ENCODE assay signal across 12 cellular contexts in the genomic region with DNA sequence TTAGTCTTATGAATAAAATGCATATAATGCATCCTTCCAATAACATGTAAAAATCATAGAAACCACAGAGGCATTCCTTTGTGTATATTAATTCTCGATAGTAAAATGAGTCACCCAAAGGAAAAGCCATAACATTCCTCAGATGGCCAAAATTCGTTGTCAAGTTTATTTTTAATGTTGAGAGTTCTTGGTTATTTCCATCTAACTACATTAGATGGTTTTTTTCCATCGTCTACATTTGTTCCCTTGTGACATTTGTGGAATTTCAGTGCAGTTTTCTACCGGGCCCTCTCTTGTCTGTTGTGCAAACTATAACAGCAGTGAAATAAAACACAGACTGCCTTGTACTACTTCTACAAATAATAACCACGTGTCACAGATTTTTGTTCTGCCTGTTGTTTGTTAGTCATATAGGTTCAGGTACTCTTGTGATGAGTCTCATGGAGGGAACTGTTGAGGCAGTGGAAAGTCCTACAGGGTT. TPM values are rescaled to one million over a fixed set of nuclear protein-coding genes. Genes with fewer than 3 reads are reported as not detected.
A peak's percentile ranks its signal among the peaks of the same experiment; 100 is the strongest.
DNase-seq lines count a peak whose midpoint lies in the region; ATAC-seq, FAIRE-seq and TF ChIP-seq lines count a peak whose summit lies in the region.
"Had no signal": no experiment of that assay in that cellular context is flagged by ENCODE, and none has a peak within 500 bp of the region (broad histone marks: within the 10 kb centered on the region; RNA-seq: fewer than 3 reads in every experiment).

No MANE protein-coding gene starts in this region.

- no peak for TF ChIP-seq CTCF in GM20000 (IDR thresholded peaks at IDR 0.05; ENCODE audit: extremely low read depth, missing control alignments)

- H3K36me3 Mint-ChIP-seq in activated CD8-positive, alpha-beta memory T cell treated with anti-CD3 and anti-CD28 coated beads, Interleukin-2, amount 10 ng/mL, durations not matched to agents 7 days and 5 days: peaks cover 15% of the 10 kb centered on the region
- H3K36me3 Mint-ChIP-seq in activated naive CD4-positive, alpha-beta T cell treated with anti-CD3 and anti-CD28 coated beads for 36 hours (ENCODE audit: low read depth): peaks cover 7% of the 10 kb centered on the region

- CTCF ChIA-PET in activated CD8-positive, alpha-beta memory T cell treated with anti-CD3 and anti-CD28 coated beads, Interleukin-2, amount 10 ng/mL, durations not matched to agents 7 days and 5 days (lab: Charles Lee): no interaction called here
- CTCF ChIA-PET in activated naive CD4-positive, alpha-beta T cell treated with anti-CD3 and anti-CD28 coated beads for 36 hours (lab: Charles Lee): no interaction called here

- H3K4me3 Mint-ChIP-seq in activated CD8-positive, alpha-beta memory T cell treated with anti-CD3 and anti-CD28 coated beads, Interleukin-2, amount 10 ng/mL, durations not matched to agents 7 days and 5 days: no peak overlapping the region
- H3K4me3 Mint-ChIP-seq in activated naive CD4-positive, alpha-beta T cell treated with anti-CD3 and anti-CD28 coated beads for 36 hours: no peak overlapping the region

- no peak for ATAC-seq in activated CD8-positive, alpha-beta memory T cell treated with anti-CD3 and anti-CD28 coated beads, Interleukin-2, amount 10 ng/mL, durations not matched to agents 7 days and 5 days

- H3K4me1 Mint-ChIP-seq in activated CD8-positive, alpha-beta memory T cell treated with anti-CD3 and anti-CD28 coated beads, Interleukin-2, amount 10 ng/mL, durations not matched to agents 7 days and 5 days: peaks cover 17% of the 10 kb centered on the region
- H3K4me1 Mint-ChIP-seq in activated naive CD4-positive, alpha-beta T cell treated with anti-CD3 and anti-CD28 coated beads for 36 hours (ENCODE audit: low read depth): no peaks in the 10 kb centered on the region

- no peak overlapping the region for H3K27ac Mint-ChIP-seq in activated CD8-positive, alpha-beta memory T cell treated with anti-CD3 and anti-CD28 coated beads, Interleukin-2, amount 10 ng/mL, durations not matched to agents 7 days and 5 days
- H3K27ac Mint-ChIP-seq in activated naive CD4-positive, alpha-beta T cell treated with anti-CD3 and anti-CD28 coated beads for 36 hours: no peak overlapping the region

- FAIRE-seq in RCC 7860 (lab: Jason Lieb, UNC): peak; percentile 97
- FAIRE-seq: colon had no signal

- intact Hi-C loops in activated naive CD4-positive, alpha-beta T cell treated with anti-CD3 and anti-CD28 coated beads for 36 hours (cut with micrococcal nuclease): no loop called here

- no peaks in the 10 kb centered on the region for H3K9me3 Mint-ChIP-seq in activated CD8-positive, alpha-beta memory T cell treated with anti-CD3 and anti-CD28 coated beads, Interleukin-2, amount 10 ng/mL, durations not matched to agents 7 days and 5 days (ENCODE audit: low read depth)
- no peaks in the 10 kb centered on the region for H3K9me3 Mint-ChIP-seq in activated naive CD4-positive, alpha-beta T cell treated with anti-CD3 and anti-CD28 coated beads for 36 hours

- peak; percentile 96 for DNase-seq in ELR (ENCODE audit: low read depth)
- peak; percentile 86 for DNase-seq in RCC 7860 (ENCODE audit: low spot score)
- DNase-seq in dermis blood vessel endothelial cell: peak; percentile 31
- DNase-seq in renal cortical epithelial cell (ENCODE audit: low read depth): peak; percentile 66
- no peak for DNase-seq in activated CD8-positive, alpha-beta memory T cell treated with anti-CD3 and anti-CD28 coated beads, Interleukin-2, amount 10 ng/mL, durations not matched to agents 7 days and 5 days
- DNase-seq in CD1c-positive myeloid dendritic cell (ENCODE audit: extremely low spot score): no peak
- no peak for DNase-seq in GM20000 (ENCODE audit: low spot score)
- DNase-seq in activated naive CD4-positive, alpha-beta T cell treated with anti-CD3 and anti-CD28 coated beads for 36 hours: no peak
- DNase-seq: head of caudate nucleus, NCI-H2107, transverse colon had no signal

- no peaks in the 10 kb centered on the region for H3K27me3 Mint-ChIP-seq in activated CD8-positive, alpha-beta memory T cell treated with anti-CD3 and anti-CD28 coated beads, Interleukin-2, amount 10 ng/mL, durations not matched to agents 7 days and 5 days
- no peaks in the 10 kb centered on the region for H3K27me3 Mint-ChIP-seq in activated naive CD4-positive, alpha-beta T cell treated with anti-CD3 and anti-CD28 coated beads for 36 hours (ENCODE audit: low read depth)

RNA-seq across cellular contexts. Expression of a gene that starts 54.7 kb away (rescaled TPM):
- total RNA-seq in dermis blood vessel endothelial cell: 37.9 and 50.6 TPM in 2 replicates
- total RNA-seq in renal cortical epithelial cell: 19.4 and 54.3 TPM in 2 replicates
- 100 to 1,000 TPM in 1 of 2 experiments, 10 to 100 TPM in 1; 86.7 to 107 TPM for total RNA-seq in activated CD8-positive, alpha-beta memory T cell treated with anti-CD3 and anti-CD28 coated beads, Interleukin-2, amount 10 ng/mL, durations not matched to agents 7 days and 5 days
- 10 to 100 TPM; 80.7 to 87.9 TPM for total RNA-seq in activated naive CD4-positive, alpha-beta T cell treated with anti-CD3 and anti-CD28 coated beads for 36 hours

Comparison
In these comparisons a context has a peak if more than half of its experiments do, and no peak if none do; other contexts are left out.
1. DNase-seq: peak in ELR (single experiment), RCC 7860 (single experiment), dermis blood vessel endothelial cell (single experiment) and renal cortical epithelial cell (single experiment); none in activated CD8-positive, alpha-beta memory T cell treated with anti-CD3 and anti-CD28 coated beads, Interleukin-2, amount 10 ng/mL, durations not matched to agents 7 days and 5 days (single experiment), CD1c-positive myeloid dendritic cell (single experiment), GM20000 (single experiment) and activated naive CD4-positive, alpha-beta T cell treated with anti-CD3 and anti-CD28 coated beads for 36 hours (single experiment).